23 cellular contexts compared by ENCODE assay signal in genomic region chr4:160318567-160319220, GRCh38.
DNase-seq lines count a peak whose midpoint lies in the region; ATAC-seq and TF ChIP-seq lines count a peak whose summit lies in the region.
"Had no signal": no experiment of that assay in that cellular context is flagged by ENCODE, and none has a peak within 500 bp of the region (broad histone marks: within the 10 kb centered on the region; RNA-seq: fewer than 3 reads in every experiment).

No MANE protein-coding gene starts in this region.

- no peak overlapping the region for H3K4me3 Mint-ChIP-seq in activated CD4-positive, alpha-beta memory T cell treated with anti-CD3 and anti-CD28 coated beads for 36 hours
- H3K4me3 Mint-ChIP-seq: activated B cell treated with CpG ODN at 0.5 μM for 24 hours; activated CD4-positive, alpha-beta T cell treated with anti-CD3 and anti-CD28 coated beads, Interleukin-2, amount 10 ng/mL, durations not matched to agents 7 days and 5 days; activated naive CD8-positive, alpha-beta T cell treated with anti-CD3 and anti-CD28 coated beads, Interleukin-2, amount 10 ng/mL, durations not matched to agents 7 days and 5 days; immature natural killer cell; nephron progenitor cell had no signal

- H3K9ac ChIP-seq in mesendoderm (ENCODE audit: low read length), result no peak overlapping the region
- H3K9ac ChIP-seq: SK-N-SH had no signal

- no peak for ATAC-seq in GM19023 (IDR thresholded peaks at IDR 0.05; ENCODE audit: unreplicated experiment)
- ATAC-seq: left colon had no signal

- in situ Hi-C loops in brain microvascular endothelial cell (cut with HindIII; ENCODE audit: low pct_ligation_motif_present, low sequenced_read_pairs), result no loop called here

- H2BK5ac ChIP-seq in mesendoderm (ENCODE audit: low read length), result no peak overlapping the region

- H4K5ac ChIP-seq in mesendoderm (ENCODE audit: low read length), result no peak overlapping the region

- no peak overlapping the region for H3K56ac ChIP-seq in mesendoderm (ENCODE audit: low read length)

- no CpG with 5 or more reads among the region's 6 CpGs for WGBS in mesendoderm (ENCODE audit: extremely low coverage, insufficient coverage, low lambda C conversion rate)

- no peak for TF ChIP-seq CTCF in brain microvascular endothelial cell (IDR thresholded peaks at IDR 0.05; ENCODE audit: low read depth, low read length, missing control alignments)

- peaks cover 4% of the 10 kb centered on the region for H3K9me3 Mint-ChIP-seq in activated CD4-positive, alpha-beta memory T cell treated with anti-CD3 and anti-CD28 coated beads for 36 hours
- H3K9me3 Mint-ChIP-seq: activated CD4-positive, alpha-beta T cell treated with anti-CD3 and anti-CD28 coated beads, Interleukin-2, amount 10 ng/mL, durations not matched to agents 7 days and 5 days; activated naive CD8-positive, alpha-beta T cell treated with anti-CD3 and anti-CD28 coated beads, Interleukin-2, amount 10 ng/mL, durations not matched to agents 7 days and 5 days; nephron progenitor cell had no signal

- no peaks in the 10 kb centered on the region for H3K79me1 ChIP-seq in mesendoderm (ENCODE audit: low read length)

- no peak overlapping the region for H2BK120ac ChIP-seq in mesendoderm (ENCODE audit: low read depth, low read length)

- H3K27me3 Mint-ChIP-seq in activated CD4-positive, alpha-beta memory T cell treated with anti-CD3 and anti-CD28 coated beads for 36 hours, result no peaks in the 10 kb centered on the region
- H3K27me3 Mint-ChIP-seq: activated B cell treated with CpG ODN at 0.5 μM for 24 hours; activated CD4-positive, alpha-beta T cell treated with anti-CD3 and anti-CD28 coated beads, Interleukin-2, amount 10 ng/mL, durations not matched to agents 7 days and 5 days; activated naive CD8-positive, alpha-beta T cell treated with anti-CD3 and anti-CD28 coated beads, Interleukin-2, amount 10 ng/mL, durations not matched to agents 7 days and 5 days had no signal

- H3K4me1 ChIP-seq in mesendoderm (ENCODE audit: control insufficient read depth, low read depth, low read length), result no peaks in the 10 kb centered on the region
- H3K4me1 ChIP-seq: ascending aorta, suprapubic skin had no signal

- H3K79me2 ChIP-seq in mesendoderm (ENCODE audit: control insufficient read depth, insufficient read depth, low read length), result no peaks in the 10 kb centered on the region

- intact Hi-C loops in cardiac septum (cut with DNase I), result no loop called here
- intact Hi-C loops in activated CD4-positive, alpha-beta memory T cell treated with anti-CD3 and anti-CD28 coated beads for 36 hours (cut with micrococcal nuclease), result no loop called here

- peak overlapping the region; percentile 21 for H3K27ac ChIP-seq in brain microvascular endothelial cell
- H3K27ac ChIP-seq in mesendoderm (ENCODE audit: low read depth, low read length), result no peak overlapping the region
- H3K27ac ChIP-seq: ascending aorta, suprapubic skin had no signal

- H3K4me3 ChIP-seq in brain microvascular endothelial cell (ENCODE audit: low read depth, low read length) (no peak overlapping the region), mesendoderm (ENCODE audit: low read length) (no peak overlapping the region)
- H3K4me3 ChIP-seq: ascending aorta, suprapubic skin had no signal

- H3K4me2 ChIP-seq in mesendoderm (ENCODE audit: low read length), result no peak overlapping the region
- H3K4me2 ChIP-seq: SK-N-SH had no signal

- H3K27me3 ChIP-seq in brain microvascular endothelial cell (replicated peaks) (no peaks in the 10 kb centered on the region), mesendoderm (ENCODE audit: insufficient read depth, low read length, poor library complexity) (no peaks in the 10 kb centered on the region)
- H3K27me3 ChIP-seq: ascending aorta, suprapubic skin had no signal

- H4K8ac ChIP-seq in mesendoderm (ENCODE audit: low read depth, low read length), result no peak overlapping the region

- no peaks in the 10 kb centered on the region for H3K36me3 ChIP-seq in brain microvascular endothelial cell (replicated peaks)
- no peaks in the 10 kb centered on the region for H3K36me3 ChIP-seq in mesendoderm (ENCODE audit: control insufficient read depth, insufficient read depth, low read length)
- H3K36me3 ChIP-seq: ascending aorta, suprapubic skin had no signal

- no peak overlapping the region for H3K23ac ChIP-seq in mesendoderm (ENCODE audit: low read length)

- no peak overlapping the region for H3K27ac Mint-ChIP-seq in activated CD4-positive, alpha-beta memory T cell treated with anti-CD3 and anti-CD28 coated beads for 36 hours
- H3K27ac Mint-ChIP-seq: activated B cell treated with CpG ODN at 0.5 μM for 24 hours; activated CD4-positive, alpha-beta T cell treated with anti-CD3 and anti-CD28 coated beads, Interleukin-2, amount 10 ng/mL, durations not matched to agents 7 days and 5 days; activated naive CD8-positive, alpha-beta T cell treated with anti-CD3 and anti-CD28 coated beads, Interleukin-2, amount 10 ng/mL, durations not matched to agents 7 days and 5 days; immature natural killer cell; nephron progenitor cell had no signal

- no peak overlapping the region for H3K18ac ChIP-seq in mesendoderm (ENCODE audit: low read length)

- POLR2A ChIA-PET in activated CD4-positive, alpha-beta memory T cell treated with anti-CD3 and anti-CD28 coated beads for 36 hours (lab: Charles Lee), result no interaction called here

- no peaks in the 10 kb centered on the region for H3K4me1 Mint-ChIP-seq in activated CD4-positive, alpha-beta memory T cell treated with anti-CD3 and anti-CD28 coated beads for 36 hours (ENCODE audit: low read depth)
- H3K4me1 Mint-ChIP-seq: activated B cell treated with CpG ODN at 0.5 μM for 24 hours; activated CD4-positive, alpha-beta T cell treated with anti-CD3 and anti-CD28 coated beads, Interleukin-2, amount 10 ng/mL, durations not matched to agents 7 days and 5 days; activated naive CD8-positive, alpha-beta T cell treated with anti-CD3 and anti-CD28 coated beads, Interleukin-2, amount 10 ng/mL, durations not matched to agents 7 days and 5 days; immature natural killer cell had no signal

- CTCF ChIA-PET in activated CD4-positive, alpha-beta memory T cell treated with anti-CD3 and anti-CD28 coated beads for 36 hours (lab: Charles Lee), result no interaction called here

- DNase-seq in ELF-1 (ENCODE audit: low read depth, low spot score), result peak; percentile 2
- DNase-seq in NCI-H2081 treated with DMSO at 0.1 percent for 48 hours (lab: John Stamatoyannopoulos, UW), result peak; percentile 2
- DNase-seq in brain microvascular endothelial cell, result peak; percentile 75
- DNase-seq in non-pigmented ciliary epithelial cell (ENCODE audit: low read depth), result peak; percentile 20
- no peak for DNase-seq in cardiac septum (ENCODE audit: low spot score)
- no peak for DNase-seq in mesendoderm
- DNase-seq in activated CD4-positive, alpha-beta memory T cell treated with anti-CD3 and anti-CD28 coated beads for 36 hours, result no peak
- DNase-seq: activated B cell treated with CpG ODN at 0.5 μM for 24 hours; activated CD4-positive, alpha-beta T cell treated with anti-CD3 and anti-CD28 coated beads, Interleukin-2, amount 10 ng/mL, durations not matched to agents 7 days and 5 days; activated effector memory CD4-positive, alpha-beta T cell treated with anti-CD3 and anti-CD28 coated beads, Interleukin-2, amount 50 U/mL, for 16 hours; activated naive CD8-positive, alpha-beta T cell treated with anti-CD3 and anti-CD28 coated beads, Interleukin-2, amount 10 ng/mL, durations not matched to agents 7 days and 5 days; activated T-cell treated with anti-CD3 and anti-CD28 coated beads, Interleukin-2, amount 50 U/mL, for 1 hour; C1 segment of cervical spinal cord; H7; immature natural killer cell; KBM-7; left colon; nephron progenitor cell; SK-N-SH; stimulated activated naive CD4-positive, alpha-beta T cell had no signal

- H3K36me3 Mint-ChIP-seq in activated CD4-positive, alpha-beta memory T cell treated with anti-CD3 and anti-CD28 coated beads for 36 hours, result no peaks in the 10 kb centered on the region
- H3K36me3 Mint-ChIP-seq: activated naive CD8-positive, alpha-beta T cell treated with anti-CD3 and anti-CD28 coated beads, Interleukin-2, amount 10 ng/mL, durations not matched to agents 7 days and 5 days; immature natural killer cell had no signal

- H3K4ac ChIP-seq in mesendoderm (ENCODE audit: low read depth, low read length), result no peak overlapping the region

- no peak overlapping the region for H2AK5ac ChIP-seq in mesendoderm (ENCODE audit: low read length)

- no peak overlapping the region for H2BK15ac ChIP-seq in mesendoderm (replicated peaks; ENCODE audit: low read depth)

Comparison
In these comparisons a context has a peak if more than half of its experiments do, and no peak if none do; other contexts are left out.
1. DNase-seq: peak in ELF-1 (single experiment), NCI-H2081 treated with DMSO at 0.1 percent for 48 hours (single experiment), brain microvascular endothelial cell (single experiment) and non-pigmented ciliary epithelial cell (single experiment); none in cardiac septum (single experiment), mesendoderm (single experiment) and activated CD4-positive, alpha-beta memory T cell treated with anti-CD3 and anti-CD28 coated beads for 36 hours (single experiment).